Comparison of ENCODE assay signal across 9 cellular contexts in genomic region chr5:80655231-80655784, GRCh38. TPM values are rescaled to one million over a fixed set of nuclear protein-coding genes. Genes with fewer than 3 reads are reported as not detected.
DNase-seq lines count a peak whose midpoint lies in the region; ATAC-seq, FAIRE-seq and TF ChIP-seq lines count a peak whose summit lies in the region.
"Had no signal": no experiment of that assay in that cellular context is flagged by ENCODE, and none has a peak within 500 bp of the region (broad histone marks: within the 10 kb centered on the region; RNA-seq: fewer than 3 reads in every experiment).

No MANE protein-coding gene starts in this region.

- peak overlapping the region; percentile 53 for H3K4me3 ChIP-seq in iPS-18c (ENCODE audit: insufficient read depth, low read depth, low read length)
- peak overlapping the region; percentile 92 for H3K4me3 ChIP-seq in suprapubic skin

- H3K27me3 Mint-ChIP-seq in activated CD4-positive, alpha-beta T cell treated with anti-CD3 and anti-CD28 coated beads, Interleukin-2, amount 10 ng/mL, durations not matched to agents 7 days and 5 days, result no peaks in the 10 kb centered on the region
- no peaks in the 10 kb centered on the region for H3K27me3 Mint-ChIP-seq in activated CD8-positive, alpha-beta T cell treated with anti-CD3 and anti-CD28 coated beads, Interleukin-2, amount 10 ng/mL, durations not matched to agents 7 days and 5 days (ENCODE audit: low read depth)

- no peak for TF ChIP-seq EP300 in suprapubic skin (IDR thresholded peaks at IDR 0.05)

- peak overlapping the region; percentile 89 for H3K4me3 Mint-ChIP-seq in activated CD4-positive, alpha-beta T cell treated with anti-CD3 and anti-CD28 coated beads, Interleukin-2, amount 10 ng/mL, durations not matched to agents 7 days and 5 days
- H3K4me3 Mint-ChIP-seq in activated CD8-positive, alpha-beta T cell treated with anti-CD3 and anti-CD28 coated beads, Interleukin-2, amount 10 ng/mL, durations not matched to agents 7 days and 5 days, result peak overlapping the region; percentile 83

- peaks cover 26% of the 10 kb centered on the region for H3K4me1 ChIP-seq in suprapubic skin

- TF ChIP-seq POLR2A in suprapubic skin (IDR thresholded peaks at IDR 0.05), result no peak

- H3K4me1 Mint-ChIP-seq in activated CD4-positive, alpha-beta T cell treated with anti-CD3 and anti-CD28 coated beads, Interleukin-2, amount 10 ng/mL, durations not matched to agents 7 days and 5 days, result peaks cover 30% of the 10 kb centered on the region
- peaks cover 32% of the 10 kb centered on the region for H3K4me1 Mint-ChIP-seq in activated CD8-positive, alpha-beta T cell treated with anti-CD3 and anti-CD28 coated beads, Interleukin-2, amount 10 ng/mL, durations not matched to agents 7 days and 5 days (ENCODE audit: low read depth)

- no peak for ATAC-seq in activated CD8-positive, alpha-beta T cell treated with anti-CD3 and anti-CD28 coated beads, Interleukin-2, amount 10 ng/mL, durations not matched to agents 7 days and 5 days

- POLR2A ChIA-PET in activated CD4-positive, alpha-beta T cell treated with anti-CD3 and anti-CD28 coated beads, Interleukin-2, amount 10 ng/mL, durations not matched to agents 7 days and 5 days (lab: Charles Lee), result no interaction called here
- POLR2A ChIA-PET in activated CD8-positive, alpha-beta T cell treated with anti-CD3 and anti-CD28 coated beads, Interleukin-2, amount 10 ng/mL, durations not matched to agents 7 days and 5 days (lab: Charles Lee), result interaction anchor here (0.6 to 3.6 kb wide), 4 partner anchors 12 to 665 kb away, joined by 3 to 22 read pairs (median 4); no protein-coding TSS in a partner anchor

- H3K9me3 ChIP-seq in iPS-18c (ENCODE audit: control insufficient read depth, insufficient read depth, low read length) (no peaks in the 10 kb centered on the region), suprapubic skin (no peaks in the 10 kb centered on the region)

- CTCF ChIA-PET in activated CD4-positive, alpha-beta T cell treated with anti-CD3 and anti-CD28 coated beads, Interleukin-2, amount 10 ng/mL, durations not matched to agents 7 days and 5 days (lab: Charles Lee), result interaction anchor here (1.5 to 2.4 kb wide), 2 partner anchors 14 to 17 kb away, joined by 4 to 9 read pairs; no protein-coding TSS in a partner anchor
- CTCF ChIA-PET in activated CD8-positive, alpha-beta T cell treated with anti-CD3 and anti-CD28 coated beads, Interleukin-2, amount 10 ng/mL, durations not matched to agents 7 days and 5 days (lab: Charles Lee), result interaction anchor here (1.1 to 2.9 kb wide), 5 partner anchors 13 to 510 kb away, joined by 3 to 36 read pairs (median 5); no protein-coding TSS in a partner anchor

- H3K27ac Mint-ChIP-seq in activated CD4-positive, alpha-beta T cell treated with anti-CD3 and anti-CD28 coated beads, Interleukin-2, amount 10 ng/mL, durations not matched to agents 7 days and 5 days, result peak overlapping the region; percentile 97
- peak overlapping the region; percentile 95 for H3K27ac Mint-ChIP-seq in activated CD8-positive, alpha-beta T cell treated with anti-CD3 and anti-CD28 coated beads, Interleukin-2, amount 10 ng/mL, durations not matched to agents 7 days and 5 days

- no peak for DNase-seq in activated CD4-positive, alpha-beta T cell treated with anti-CD3 and anti-CD28 coated beads, Interleukin-2, amount 10 ng/mL, durations not matched to agents 7 days and 5 days
- no peak for DNase-seq in activated CD4-positive, alpha-beta T cell treated with anti-CD3 and anti-CD28 coated beads for 48 hours
- no peak for DNase-seq in activated CD8-positive, alpha-beta T cell treated with anti-CD3 and anti-CD28 coated beads, Interleukin-2, amount 10 ng/mL, durations not matched to agents 7 days and 5 days
- DNase-seq in suprapubic skin (ENCODE audit: low spot score in 2 of 2), result no peak
- DNase-seq in HTR-8/SVneo (ENCODE audit: insufficient read length, low spot score), result no peak
- no peak for DNase-seq in HuH-7.5 (ENCODE audit: low spot score)
- no peak for DNase-seq in activated CD4-positive, CD25-positive, alpha-beta regulatory T cell treated with anti-CD3 and anti-CD28 coated beads, Interleukin-2, amount 50 U/mL, for 72 hours

- TF ChIP-seq CTCF in suprapubic skin (IDR thresholded peaks at IDR 0.05), result no peak

- 25% methylated on average over 7 of the region's 7 CpGs for WGBS in suprapubic skin

- H3K27ac ChIP-seq in suprapubic skin, result peak overlapping the region; percentile 94

- peaks cover 24% of the 10 kb centered on the region for H3K36me3 ChIP-seq in suprapubic skin

- H3K36me3 Mint-ChIP-seq in activated CD4-positive, alpha-beta T cell treated with anti-CD3 and anti-CD28 coated beads, Interleukin-2, amount 10 ng/mL, durations not matched to agents 7 days and 5 days (ENCODE audit: low read depth), result peaks cover 54% of the 10 kb centered on the region
- H3K36me3 Mint-ChIP-seq in activated CD8-positive, alpha-beta T cell treated with anti-CD3 and anti-CD28 coated beads, Interleukin-2, amount 10 ng/mL, durations not matched to agents 7 days and 5 days (ENCODE audit: low read depth), result peaks cover 48% of the 10 kb centered on the region

- FAIRE-seq in HTR-8/SVneo (lab: Jason Lieb, UNC), result no peak
- FAIRE-seq: endometrium had no signal

- H3K27me3 ChIP-seq in suprapubic skin, result no peaks in the 10 kb centered on the region

- peaks cover 2% of the 10 kb centered on the region for H3K9me3 Mint-ChIP-seq in activated CD4-positive, alpha-beta T cell treated with anti-CD3 and anti-CD28 coated beads, Interleukin-2, amount 10 ng/mL, durations not matched to agents 7 days and 5 days
- no peaks in the 10 kb centered on the region for H3K9me3 Mint-ChIP-seq in activated CD8-positive, alpha-beta T cell treated with anti-CD3 and anti-CD28 coated beads, Interleukin-2, amount 10 ng/mL, durations not matched to agents 7 days and 5 days (ENCODE audit: insufficient read depth)

RNA-seq across cellular contexts. Expression of gene DHFR, which starts 0.5 kb away (rescaled TPM):
- total RNA-seq in activated CD4-positive, alpha-beta T cell treated with anti-CD3 and anti-CD28 coated beads, Interleukin-2, amount 10 ng/mL, durations not matched to agents 7 days and 5 days, result 10 to 100 TPM; 83.4 to 90.6 TPM
- 100 to 1,000 TPM in 1 of 2 experiments, 10 to 100 TPM in 1; 96.2 to 102 TPM for total RNA-seq in activated CD8-positive, alpha-beta T cell treated with anti-CD3 and anti-CD28 coated beads, Interleukin-2, amount 10 ng/mL, durations not matched to agents 7 days and 5 days
- 1 to 10 TPM; 4.9 to 6.8 (median 5.1) TPM for total RNA-seq in suprapubic skin

RNA-seq across cellular contexts. Expression of gene MSH3, which starts 0.9 kb away (rescaled TPM):
- 10 to 100 TPM; 23.2 to 25.4 TPM for total RNA-seq in activated CD4-positive, alpha-beta T cell treated with anti-CD3 and anti-CD28 coated beads, Interleukin-2, amount 10 ng/mL, durations not matched to agents 7 days and 5 days
- total RNA-seq in activated CD8-positive, alpha-beta T cell treated with anti-CD3 and anti-CD28 coated beads, Interleukin-2, amount 10 ng/mL, durations not matched to agents 7 days and 5 days, result 10 to 100 TPM; 20.1 to 20.3 TPM
- total RNA-seq in suprapubic skin, result 10 to 100 TPM; 11.0 to 15.0 (median 12.4) TPM

Comparison
In these comparisons a context has a peak if more than half of its experiments do, and no peak if none do; other contexts are left out.
1. RNA of gene DHFR, which starts 0.5 kb away (total RNA-seq): 96.2 to 102 TPM in activated CD8-positive, alpha-beta T cell treated with anti-CD3 and anti-CD28 coated beads, Interleukin-2, amount 10 ng/mL, durations not matched to agents 7 days and 5 days and 83.4 to 90.6 TPM in activated CD4-positive, alpha-beta T cell treated with anti-CD3 and anti-CD28 coated beads, Interleukin-2, amount 10 ng/mL, durations not matched to agents 7 days and 5 days; 4.9 to 6.8 TPM in suprapubic skin; every median in the first group is over 10 times any median in the second.